In the genomic region with DNA sequence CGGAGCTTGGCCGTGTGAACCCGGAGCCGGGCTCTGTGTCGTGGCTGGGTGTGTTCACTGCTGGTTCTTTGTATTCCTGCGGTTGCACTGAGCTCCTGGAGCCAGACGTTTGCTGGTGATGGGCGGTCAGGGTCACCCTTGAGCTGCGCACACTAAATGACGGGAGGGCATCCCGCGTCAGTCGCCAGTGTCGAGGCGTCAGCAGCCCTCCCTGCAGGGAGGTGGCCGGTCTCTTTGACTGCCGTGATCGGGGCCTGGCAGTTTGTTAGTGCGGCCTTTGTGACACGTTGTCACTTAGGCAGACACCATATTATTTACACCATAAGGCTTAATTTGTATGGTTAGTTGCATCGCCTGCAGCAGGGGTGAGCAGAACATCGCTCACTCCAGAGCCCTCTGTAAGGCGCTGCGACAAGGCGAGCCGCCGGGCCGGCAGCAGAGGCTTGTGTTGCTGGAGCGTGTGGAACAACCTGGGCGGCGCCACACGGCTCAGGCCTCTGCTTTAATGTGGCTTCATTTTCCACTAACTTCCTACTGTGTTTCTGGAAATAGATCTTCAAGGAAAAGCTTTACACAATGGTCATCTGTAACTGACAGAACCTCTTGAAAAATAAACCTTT, we compare ENCODE assay signal across 20 cellular contexts. TPM values are rescaled to one million over a fixed set of nuclear protein-coding genes. Genes with fewer than 3 reads are reported as not detected.
DNase-seq lines count a peak whose midpoint lies in the region; ATAC-seq, FAIRE-seq and TF ChIP-seq lines count a peak whose summit lies in the region.
"Had no signal": no experiment of that assay in that cellular context is flagged by ENCODE, and none has a peak within 500 bp of the region (broad histone marks: within the 10 kb centered on the region; RNA-seq: fewer than 3 reads in every experiment).

No MANE protein-coding gene starts in this region.

- no CpG with 5 or more reads among the region's 32 CpGs for WGBS in trophoblast cell (ENCODE audit: extremely low coverage, insufficient coverage, insufficient read length)

- peaks cover 37% of the 10 kb centered on the region for H3K36me3 ChIP-seq in astrocyte (ENCODE audit: insufficient read depth, low read length)
- peaks cover 0 to 98% of the 10 kb centered on the region in 2 donors for H3K36me3 ChIP-seq in left lung
- peaks cover 55 to 64% of the 10 kb centered on the region in 2 experiments for H3K36me3 ChIP-seq in trophoblast cell (ENCODE audit: control insufficient read depth in 1 of 2, insufficient read depth in 2 of 2, low read length in 2 of 2)
- H3K36me3 ChIP-seq in CD4-positive, alpha-beta memory T cell (ENCODE audit: insufficient read depth, low read length): peaks cover 81% of the 10 kb centered on the region

- H3K18ac ChIP-seq in trophoblast cell (ENCODE audit: low read length): no peak overlapping the region

- H3K27ac Mint-ChIP-seq in astrocyte (ENCODE audit: unreplicated experiment): peak overlapping the region; percentile 96
- no peak overlapping the region for H3K27ac Mint-ChIP-seq in CD4-positive, alpha-beta memory T cell
- H3K27ac Mint-ChIP-seq: B cell; CD4-positive, alpha-beta T cell; HFFc6 had no signal

- no peak for FAIRE-seq in astrocyte (lab: Jason Lieb, UNC)
- FAIRE-seq: H54 had no signal

- H2AFZ ChIP-seq in astrocyte (ENCODE audit: low read depth, low read length) (no peak overlapping the region), trophoblast cell (ENCODE audit: insufficient read depth, low read length, poor library complexity) (no peak overlapping the region)

- no peak overlapping the region for H2AK5ac ChIP-seq in trophoblast cell (ENCODE audit: low read length)

- ATAC-seq in left lung: no peak

- H2BK12ac ChIP-seq in trophoblast cell (ENCODE audit: low read length): peak overlapping the region; percentile 2

- peaks cover 28% of the 10 kb centered on the region for H3K4me1 Mint-ChIP-seq in astrocyte (ENCODE audit: low read depth, unreplicated experiment)
- H3K4me1 Mint-ChIP-seq in CD4-positive, alpha-beta memory T cell: peaks cover 8 to 41% (median 19%) of the 10 kb centered on the region in 4 donors

- H3K27ac ChIP-seq in astrocyte (ENCODE audit: low read depth, low read length) (no peak overlapping the region), left lung (no peak overlapping the region), trophoblast cell (ENCODE audit: low read depth, low read length) (no peak overlapping the region)
- H3K27ac ChIP-seq in CD4-positive, alpha-beta memory T cell (ENCODE audit: low read depth, low read length): no peak overlapping the region
- H3K27ac ChIP-seq: 22Rv1 had no signal

- H4K8ac ChIP-seq in trophoblast cell (ENCODE audit: low read depth, low read length): no peak overlapping the region

- peaks cover 66% of the 10 kb centered on the region for H3K36me3 Mint-ChIP-seq in astrocyte (ENCODE audit: low read depth, unreplicated experiment)
- peaks cover 65 to 89% of the 10 kb centered on the region in 2 donors for H3K36me3 Mint-ChIP-seq in CD4-positive, alpha-beta memory T cell

- intact Hi-C loops in left lung (cut with DNase I): no loop called here
- intact Hi-C loops in CD4-positive, alpha-beta memory T cell (cut with micrococcal nuclease): no loop called here

- POLR2A ChIA-PET in CD4-positive, alpha-beta memory T cell (lab: Charles Lee; ENCODE audit: partially characterized antibody): no interaction called here

- peak; percentile 44 for DNase-seq in activated effector memory CD4-positive, alpha-beta T cell treated with anti-CD3 and anti-CD28 coated beads, Interleukin-2, amount 50 U/mL, for 16 hours
- no peak for DNase-seq in activated effector memory CD4-positive, alpha-beta T cell treated with Interleukin-2 at 50 U/mL for 16 hours
- DNase-seq in astrocyte (ENCODE audit: low read depth) (no peak), left lung (peak; percentile 10 to 76), trophoblast cell (no peak), kidney glomerular epithelial cell (lab: John Stamatoyannopoulos, UW) (no peak)
- no peak for DNase-seq in CD4-positive, alpha-beta memory T cell
- DNase-seq in activated CD4-positive, alpha-beta T cell treated with anti-CD3 and anti-CD28 coated beads, Interleukin-2, amount 50 U/mL, for 48 hours: no peak
- DNase-seq: Calu3; HFFc6; Karpas-422; NCI-H1105 treated with DMSO at 0.1 percent for 48 hours; NCI-H187; NCI-H446; NCI-H69; NK-92 treated with Interleukin-12 subunit alpha and Interleukin-12 subunit beta, amount 100 ng/mL, for 24 hours had no signal

- peak overlapping the region; percentile 29 for H3K14ac ChIP-seq in trophoblast cell (ENCODE audit: low read length)

- CTCF ChIA-PET in CD4-positive, alpha-beta memory T cell (lab: Charles Lee; ENCODE audit: partially characterized antibody): no interaction called here

- peaks cover 10% of the 10 kb centered on the region for H3K9me3 Mint-ChIP-seq in astrocyte (ENCODE audit: unreplicated experiment)
- no peaks in the 10 kb centered on the region for H3K9me3 Mint-ChIP-seq in CD4-positive, alpha-beta memory T cell
- H3K9me3 Mint-ChIP-seq: CD4-positive, alpha-beta T cell; HFFc6 had no signal

- peak overlapping the region; percentile 72 for H4K12ac ChIP-seq in trophoblast cell (ENCODE audit: low read depth, low read length)

- H3K27me3 ChIP-seq in astrocyte (ENCODE audit: insufficient read depth, low read length): no peaks in the 10 kb centered on the region
- no peaks in the 10 kb centered on the region for H3K27me3 ChIP-seq in left lung
- H3K27me3 ChIP-seq in trophoblast cell (ENCODE audit: insufficient read depth, low read length): no peaks in the 10 kb centered on the region
- no peaks in the 10 kb centered on the region for H3K27me3 ChIP-seq in CD4-positive, alpha-beta memory T cell (ENCODE audit: insufficient read depth, low read length)

- no peaks in the 10 kb centered on the region for H3K9me3 ChIP-seq in astrocyte (ENCODE audit: insufficient read depth, low read depth, low read length)
- H3K9me3 ChIP-seq in left lung: no peaks in the 10 kb centered on the region
- peaks cover 2% of the 10 kb centered on the region for H3K9me3 ChIP-seq in trophoblast cell (ENCODE audit: insufficient read depth, low read depth, low read length)
- H3K9me3 ChIP-seq in CD4-positive, alpha-beta memory T cell (ENCODE audit: control insufficient read depth in 1 of 2, low read length in 2 of 2): no peaks in the 10 kb centered on the region

- H3K4me3 Mint-ChIP-seq in astrocyte (ENCODE audit: unreplicated experiment): no peak overlapping the region
- H3K4me3 Mint-ChIP-seq in CD4-positive, alpha-beta memory T cell: no peak overlapping the region
- H3K4me3 Mint-ChIP-seq: B cell; CD4-positive, alpha-beta T cell; HFFc6 had no signal

- H2BK5ac ChIP-seq in trophoblast cell (ENCODE audit: low read depth, low read length, poor library complexity): no peak overlapping the region

- H3K4me1 ChIP-seq in astrocyte (ENCODE audit: insufficient read depth, low read length): no peaks in the 10 kb centered on the region
- H3K4me1 ChIP-seq in left lung: peaks cover 0 to under 1% of the 10 kb centered on the region in 2 donors
- peaks cover 0 to 4% of the 10 kb centered on the region in 2 experiments for H3K4me1 ChIP-seq in trophoblast cell (ENCODE audit: control insufficient read depth in 1 of 2, insufficient read depth in 2 of 2, low read length in 2 of 2)
- no peaks in the 10 kb centered on the region for H3K4me1 ChIP-seq in CD4-positive, alpha-beta memory T cell (ENCODE audit: insufficient read depth, low read length)

- peak overlapping the region; percentile 63 for H3K4ac ChIP-seq in trophoblast cell (ENCODE audit: low read depth, low read length)

- no peaks in the 10 kb centered on the region for H3K27me3 Mint-ChIP-seq in astrocyte (ENCODE audit: low read depth, unreplicated experiment)
- no peaks in the 10 kb centered on the region for H3K27me3 Mint-ChIP-seq in CD4-positive, alpha-beta memory T cell
- H3K27me3 Mint-ChIP-seq: B cell; CD4-positive, alpha-beta T cell had no signal

- TF ChIP-seq CTCF in astrocyte (IDR thresholded peaks at IDR 0.05; ENCODE audit: insufficient read depth, low read depth, low read length): no peak
- TF ChIP-seq CTCF in left lung (IDR thresholded peaks at IDR 0.05): no peak

- H4K91ac ChIP-seq in trophoblast cell (ENCODE audit: low read depth, low read length): peak overlapping the region; percentile 32

- H3K9ac ChIP-seq in astrocyte (ENCODE audit: low read length) (peak overlapping the region; percentile 22), trophoblast cell (ENCODE audit: low read length) (no peak overlapping the region)

- H3K23ac ChIP-seq in trophoblast cell (ENCODE audit: low read length): no peak overlapping the region

- H3K79me1 ChIP-seq in trophoblast cell (ENCODE audit: low read length): no peaks in the 10 kb centered on the region

- peak overlapping the region; percentile 55 for H2BK120ac ChIP-seq in trophoblast cell (ENCODE audit: insufficient read depth, low read length, poor library complexity)

- H4K20me1 ChIP-seq in astrocyte (ENCODE audit: insufficient read depth, low read length): peaks cover 17% of the 10 kb centered on the region

- H3K4me2 ChIP-seq in astrocyte (ENCODE audit: low read length) (no peak overlapping the region), trophoblast cell (ENCODE audit: low read length) (no peak overlapping the region)

- H3K4me3 ChIP-seq in astrocyte (ENCODE audit: insufficient read depth, low read depth, low read length) (no peak overlapping the region), left lung (no peak overlapping the region), trophoblast cell (ENCODE audit: low read depth, low read length) (no peak overlapping the region)
- no peak overlapping the region for H3K4me3 ChIP-seq in CD4-positive, alpha-beta memory T cell (ENCODE audit: low read length in 2 of 2)

- H3K79me2 ChIP-seq in astrocyte (ENCODE audit: insufficient read depth, low read length) (peaks cover 74% of the 10 kb centered on the region), trophoblast cell (ENCODE audit: control insufficient read depth, insufficient read depth, low read length, poor library complexity) (peaks cover 2% of the 10 kb centered on the region)

RNA-seq across cellular contexts. Expression of a gene that starts 8.3 kb away (rescaled TPM):
- 37.6 and 39.3 TPM in 2 replicates for total RNA-seq in astrocyte
- total RNA-seq in left lung: 10 to 100 TPM; 26.8 to 29.0 TPM
- polyA plus RNA-seq in trophoblast cell (2013): 83.0 and 83.7 TPM in 2 replicates
- total RNA-seq in CD4-positive, alpha-beta memory T cell: 10 to 100 TPM; 14.4 to 16.9 TPM
- polyA plus RNA-seq in CD4-positive, alpha-beta memory T cell: 10 to 100 TPM; 60.1 to 79.0 TPM

RNA-seq across cellular contexts. Expression of a gene that starts 9.9 kb away (rescaled TPM):
- total RNA-seq in astrocyte (69.9 and 72.2 TPM in 2 replicates), left lung (10 to 100 TPM; 35.1 to 38.4 TPM)
- polyA plus RNA-seq in trophoblast cell (2013): 70.1 and 72.5 TPM in 2 replicates
- 10 to 100 TPM; 30.7 to 34.8 TPM for total RNA-seq in CD4-positive, alpha-beta memory T cell
- 10 to 100 TPM; 74.6 to 85.1 TPM for polyA plus RNA-seq in CD4-positive, alpha-beta memory T cell

Comparison
In these comparisons a context has a peak if more than half of its experiments do, and no peak if none do; other contexts are left out.
1. DNase-seq: peak in activated effector memory CD4-positive, alpha-beta T cell treated with anti-CD3 and anti-CD28 coated beads, Interleukin-2, amount 50 U/mL, for 16 hours (single experiment) and left lung (2 of 2); none in activated effector memory CD4-positive, alpha-beta T cell treated with Interleukin-2 at 50 U/mL for 16 hours (single experiment), astrocyte (single experiment), trophoblast cell (0 of 2), kidney glomerular epithelial cell (single experiment), CD4-positive, alpha-beta memory T cell (0 of 5) and activated CD4-positive, alpha-beta T cell treated with anti-CD3 and anti-CD28 coated beads, Interleukin-2, amount 50 U/mL, for 48 hours (0 of 2).